In the genomic region with DNA sequence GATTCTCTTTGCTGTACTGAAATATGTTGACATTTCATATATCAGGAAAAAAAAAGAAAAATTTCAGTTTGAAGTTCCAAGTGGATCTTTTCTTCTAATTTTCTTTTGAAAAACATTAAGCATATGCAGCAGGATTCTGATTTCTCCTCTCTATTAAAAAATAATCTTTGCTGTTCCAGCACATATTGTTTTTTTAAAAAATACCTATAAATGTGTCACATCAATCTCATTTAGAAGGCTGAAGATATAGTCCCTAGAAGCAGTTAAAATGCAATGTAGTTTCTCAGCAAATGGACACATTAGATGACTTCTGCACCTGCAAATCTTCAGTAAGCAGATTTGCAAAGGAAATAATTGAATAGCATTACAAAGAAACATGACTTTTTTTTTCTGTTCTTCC, we compare ENCODE assay signal across 31 cellular contexts.
"Had no signal": no experiment of that assay in that cellular context is flagged by ENCODE, and none has a peak within 500 bp of the region (broad histone marks: within the 10 kb centered on the region; RNA-seq: fewer than 3 reads in every experiment).

No MANE protein-coding gene starts in this region.

- H3K4me3 ChIP-seq: body of pancreas, breast epithelium had no signal

- H3K27ac ChIP-seq: body of pancreas, brain microvascular endothelial cell, breast epithelium, VCaP had no signal

- H3K9me3 ChIP-seq: body of pancreas, breast epithelium had no signal

- H3K27me3 ChIP-seq: body of pancreas, brain microvascular endothelial cell, breast epithelium had no signal

- H3K4me1 ChIP-seq: body of pancreas, breast epithelium had no signal

- ATAC-seq: activated CD8-positive, alpha-beta T cell treated with anti-CD3 and anti-CD28 coated beads for 36 hours; activated naive CD8-positive, alpha-beta T cell treated with anti-CD3 and anti-CD28 coated beads, Interleukin-2, amount 50 U/mL, for 24 hours; activated T-cell treated with anti-CD3 and anti-CD28 coated beads, Interleukin-2, amount 50 U/mL, for 4 hours; activated T-cell treated with anti-CD3 and anti-CD28 coated beads, Interleukin-2, amount 50 U/mL, for 72 hours; activated T-helper 17 cell treated with anti-CD3 and anti-CD28 coated beads, Interleukin-2, amount 50 U/mL, for 72 hours; body of pancreas had no signal

- H3K36me3 ChIP-seq: brain microvascular endothelial cell, breast epithelium had no signal

- DNase-seq: activated B cell treated with CpG ODN at 0.5 μM for 24 hours; activated CD4-positive, alpha-beta memory T cell treated with anti-CD3 and anti-CD28 coated beads for 36 hours; activated CD4-positive, alpha-beta T cell treated with anti-CD3 and anti-CD28 coated beads for 4 hours; activated CD4-positive, alpha-beta T cell treated with anti-CD3 and anti-CD28 coated beads, Interleukin-2, amount 10 ng/mL, durations not matched to agents 24 days and 14 days; activated CD4-positive, alpha-beta T cell treated with anti-CD3 and anti-CD28 coated beads, Interleukin-2, amount 50 U/mL, for 1 hour; activated CD4-positive, alpha-beta T cell treated with anti-CD3 and anti-CD28 coated beads, Interleukin-2, amount 50 U/mL, for 4 hours; activated CD4-positive, CD25-positive, alpha-beta regulatory T cell treated with anti-CD3 and anti-CD28 coated beads, Interleukin-2, amount 50 U/mL, for 72 hours; activated CD8-positive, alpha-beta memory T cell treated with anti-CD3 and anti-CD28 coated beads, Interleukin-2, amount 50 U/mL, for 4 hours; activated CD8-positive, alpha-beta T cell treated with anti-CD3 and anti-CD28 coated beads for 36 hours; activated effector memory CD4-positive, alpha-beta T cell treated with anti-CD3 and anti-CD28 coated beads, Interleukin-2, amount 50 U/mL, for 16 hours; activated gamma-delta T cell treated with Interleukin-2 at 50 U/mL for 16 hours; activated naive CD4-positive, alpha-beta T cell; activated naive CD4-positive, alpha-beta T cell treated with anti-CD3 and anti-CD28 coated beads, Interleukin-2, amount 10 ng/mL, durations not matched to agents 7 days and 5 days; activated naive CD8-positive, alpha-beta T cell treated with anti-CD3 and anti-CD28 coated beads, Interleukin-2, amount 10 ng/mL, durations not matched to agents 7 days and 5 days; activated naive CD8-positive, alpha-beta T cell treated with anti-CD3 and anti-CD28 coated beads, Interleukin-2, amount 50 U/mL, for 24 hours; activated T-cell treated with anti-CD3 and anti-CD28 coated beads for 4 hours; activated T-cell treated with anti-CD3 and anti-CD28 coated beads, Interleukin-2, amount 50 U/mL, for 1 hour; activated T-cell treated with anti-CD3 and anti-CD28 coated beads, Interleukin-2, amount 50 U/mL, for 4 hours; activated T-cell treated with anti-CD3 and anti-CD28 coated beads, Interleukin-2, amount 50 U/mL, for 72 hours; aorta; body of pancreas; brain microvascular endothelial cell; central memory CD4-positive, alpha-beta T cell; T-helper 1 cell; T-helper 2 cell; T-helper 9 cell had no signal

- FAIRE-seq: astrocyte, TTC549 had no signal
